Comparison of ENCODE assay signal across 25 cellular contexts in genomic region chr15:36724493-36724892, GRCh38.
"Had no signal": no experiment of that assay in that cellular context is flagged by ENCODE, and none has a peak within 500 bp of the region (broad histone marks: within the 10 kb centered on the region; RNA-seq: fewer than 3 reads in every experiment).

No MANE protein-coding gene starts in this region.

- H3K36me3 ChIP-seq: heart right ventricle, left ventricle myocardium inferior, neural progenitor cell, neutrophil, right atrium auricular region, spleen, suprapubic skin, thoracic aorta, tibial artery, uterus had no signal

- H3K9ac ChIP-seq: neural progenitor cell, parathyroid adenoma had no signal

- H3K36me3 Mint-ChIP-seq: neural progenitor cell; stimulated activated effector memory CD8-positive, alpha-beta T cell treated with anti-CD3 and anti-CD28 coated beads, Interleukin-12 subunit alpha, Interleukin-12 subunit beta, amount 100 ng/mL, for 72 hours had no signal

- H3K27ac Mint-ChIP-seq: naive thymus-derived CD8-positive, alpha-beta T cell; nephron; neural progenitor cell; stimulated activated effector memory CD8-positive, alpha-beta T cell treated with anti-CD3 and anti-CD28 coated beads, Interleukin-12 subunit alpha, Interleukin-12 subunit beta, amount 100 ng/mL, for 72 hours; stimulated activated naive CD8-positive, alpha-beta T cell treated with anti-CD3 and anti-CD28 coated beads, Interleukin-15, Interleukin-2, amounts not matched to agents 100 ng/mL and 50 ng/mL, for 24 hours had no signal

- H3K4me1 ChIP-seq: neural progenitor cell, parathyroid adenoma, psoas muscle, spleen, suprapubic skin, tibial artery, uterus had no signal

- H3K27ac ChIP-seq: hepatocyte, left ventricle myocardium inferior, neural progenitor cell, neutrophil, parathyroid adenoma, psoas muscle, right atrium auricular region, spleen, suprapubic skin, thoracic aorta, tibial artery, uterus had no signal

- DNase-seq: heart right ventricle; islet precursor cell; left ventricle myocardium inferior; naive thymus-derived CD8-positive, alpha-beta T cell; occipital lobe; psoas muscle; small intestine; spleen; stimulated activated CD4-positive, alpha-beta T cell treated with anti-CD3 and anti-CD28 coated beads, Interleukin-4, amount 100 ng/mL, for 24 hours; stimulated activated naive CD4-positive, alpha-beta T cell; tibial artery; trophoblast cell; uterus had no signal

- H3K9me3 Mint-ChIP-seq: naive thymus-derived CD8-positive, alpha-beta T cell; nephron; neural progenitor cell; stimulated activated naive CD8-positive, alpha-beta T cell treated with anti-CD3 and anti-CD28 coated beads, Interleukin-15, Interleukin-2, amounts not matched to agents 100 ng/mL and 50 ng/mL, for 24 hours had no signal

- FAIRE-seq: small intestine had no signal

- H3K27me3 Mint-ChIP-seq: naive thymus-derived CD8-positive, alpha-beta T cell; stimulated activated naive CD8-positive, alpha-beta T cell treated with anti-CD3 and anti-CD28 coated beads, Interleukin-15, Interleukin-2, amounts not matched to agents 100 ng/mL and 50 ng/mL, for 24 hours had no signal

- H3K4me3 Mint-ChIP-seq: naive thymus-derived CD8-positive, alpha-beta T cell; nephron; neural progenitor cell; stimulated activated effector memory CD8-positive, alpha-beta T cell treated with anti-CD3 and anti-CD28 coated beads, Interleukin-12 subunit alpha, Interleukin-12 subunit beta, amount 100 ng/mL, for 72 hours; stimulated activated naive CD8-positive, alpha-beta T cell treated with anti-CD3 and anti-CD28 coated beads, Interleukin-15, Interleukin-2, amounts not matched to agents 100 ng/mL and 50 ng/mL, for 24 hours had no signal

- H2AFZ ChIP-seq: hepatocyte, neural progenitor cell, parathyroid adenoma had no signal

- H3K4me1 Mint-ChIP-seq: naive thymus-derived CD8-positive, alpha-beta T cell; nephron; stimulated activated effector memory CD8-positive, alpha-beta T cell treated with anti-CD3 and anti-CD28 coated beads, Interleukin-12 subunit alpha, Interleukin-12 subunit beta, amount 100 ng/mL, for 72 hours had no signal

- H3K4me2 ChIP-seq: hepatocyte, neural progenitor cell had no signal

- H3K4me3 ChIP-seq: heart right ventricle, hepatocyte, left ventricle myocardium inferior, lung, neural progenitor cell, psoas muscle, right atrium auricular region, spleen, suprapubic skin, thoracic aorta, tibial artery, uterus had no signal

- ATAC-seq: naive thymus-derived CD8-positive, alpha-beta T cell; psoas muscle; sciatic nerve; stimulated activated effector memory CD8-positive, alpha-beta T cell treated with anti-CD3 and anti-CD28 coated beads, Interleukin-12 subunit alpha, Interleukin-12 subunit beta, amount 100 ng/mL, for 72 hours had no signal

- H3K27me3 ChIP-seq: heart right ventricle, hepatocyte, neural progenitor cell, neutrophil, right atrium auricular region, spleen, suprapubic skin, tibial artery, uterus had no signal

- H3K9me3 ChIP-seq: heart right ventricle, left ventricle myocardium inferior, neutrophil, psoas muscle, right atrium auricular region, spleen, suprapubic skin, thoracic aorta, tibial artery, uterus had no signal

- H3K79me2 ChIP-seq: hepatocyte, parathyroid adenoma had no signal
